Comparison of ENCODE assay signal across 9 cellular contexts in genomic region chr22:41181349-41182241, GRCh38. TPM values are rescaled to one million over a fixed set of nuclear protein-coding genes. Genes with fewer than 3 reads are reported as not detected.
DNase-seq lines count a peak whose midpoint lies in the region; ATAC-seq, FAIRE-seq and TF ChIP-seq lines count a peak whose summit lies in the region.
"Had no signal": no experiment of that assay in that cellular context is flagged by ENCODE, and none has a peak within 500 bp of the region (broad histone marks: within the 10 kb centered on the region; RNA-seq: fewer than 3 reads in every experiment).

No MANE protein-coding gene starts in this region.

- H3K4me3 ChIP-seq in SK-N-SH (ENCODE audit: low read depth in 2 of 2, low read length in 1 of 2) (no peak overlapping the region), small intestine (ENCODE audit: low read depth in 1 of 2, low read length in 2 of 2) (no peak overlapping the region)

- 96% methylated on average over 12 of the region's 15 CpGs for WGBS in SK-N-SH (ENCODE audit: low lambda C conversion rate)
- 41 to 76% (median 62%) methylated on average over 15 of the region's 15 CpGs for WGBS in small intestine, 3 donors

- no peak overlapping the region for H3K9ac ChIP-seq in SK-N-SH

- no peak for TF ChIP-seq RAD21 in SK-N-SH (IDR thresholded peaks at IDR 0.05; ENCODE audit: low read length)

- H2AFZ ChIP-seq in SK-N-SH (ENCODE audit: low read depth) = no peak overlapping the region

- H3K9me3 ChIP-seq in SK-N-SH (no peaks in the 10 kb centered on the region), small intestine (ENCODE audit: control insufficient read depth, low read depth) (no peaks in the 10 kb centered on the region)

- TF ChIP-seq CTCF in SK-N-SH (IDR thresholded peaks at IDR 0.05) (no peak), foreskin keratinocyte (conservative IDR thresholded peaks at IDR 0.05) (no peak)

- DNase-seq in SK-N-SH (no peak), SKM-1 (lab: John Stamatoyannopoulos, UW; ENCODE audit: unreplicated experiment) (peak; percentile 61), foreskin keratinocyte (peak; percentile 57 to 79), small intestine (peak; percentile 78), NCI-H524 (lab: John Stamatoyannopoulos, UW) (no peak)
- DNase-seq: NCI-H2107 had no signal

- H3K27ac ChIP-seq in SK-N-SH (ENCODE audit: low read depth in 2 of 2, low read length in 1 of 2) (no peak overlapping the region), foreskin keratinocyte (no peak overlapping the region), small intestine (ENCODE audit: low read depth in 1 of 2, low read length in 1 of 2) (peak overlapping the region; percentile 16 to 51)

- H3F3A ChIP-seq in SK-N-SH (replicated peaks; ENCODE audit: insufficient read depth) = peaks cover 2% of the 10 kb centered on the region

- no peak for TF ChIP-seq EP300 in SK-N-SH (IDR thresholded peaks at IDR 0.05; ENCODE audit: borderline replicate concordance in 1 of 2, low read depth in 1 of 2, low read length in 1 of 2)

- H3K79me2 ChIP-seq in SK-N-SH (ENCODE audit: insufficient read depth) = no peaks in the 10 kb centered on the region

- CTCF ChIA-PET in SK-N-SH (lab: Yijun Ruan, JAX) = interaction anchor here (0.8 to 1.3 kb wide), 2 partner anchors 9 to 336 kb away, joined by 3 read pairs; no protein-coding TSS in a partner anchor

- POLR2A ChIA-PET in SK-N-SH (lab: Yijun Ruan, JAX) = no interaction called here

- no peak for FAIRE-seq in small intestine (lab: Jason Lieb, UNC)

- H3K36me3 ChIP-seq in SK-N-SH (replicated peaks in 1 of 2; ENCODE audit: control insufficient read depth in 1 of 2, insufficient read depth in 2 of 2, low read length in 1 of 2) (peaks cover 4 to 24% of the 10 kb centered on the region in 2 experiments), small intestine (ENCODE audit: control insufficient read depth in 2 of 2, insufficient read depth in 2 of 2, low read length in 2 of 2) (peaks cover 7 to 20% of the 10 kb centered on the region in 2 donors)

- no peak overlapping the region for H3K4me2 ChIP-seq in SK-N-SH

- H3K4me1 ChIP-seq in SK-N-SH (ENCODE audit: control insufficient read depth in 1 of 2, insufficient read depth in 2 of 2, low read depth in 1 of 2, low read length in 1 of 2) (no peaks in the 10 kb centered on the region; a peak in 1 of 4 replicates), foreskin keratinocyte (peaks cover 9% of the 10 kb centered on the region), small intestine (ENCODE audit: control insufficient read depth in 2 of 2, insufficient read depth in 1 of 2, low read depth in 1 of 2, low read length in 1 of 2) (peaks cover 0 to 2% of the 10 kb centered on the region in 2 donors)

- ATAC-seq in SK-N-SH treated with all-trans-retinoic acid at 6 μM for 48 hours = peak; percentile 19; the same call in 1 of the 3 replicates
- peak; percentile 70 for ATAC-seq in foreskin keratinocyte
- no peak for ATAC-seq in HG03139 (IDR thresholded peaks at IDR 0.05; ENCODE audit: unreplicated experiment)
- ATAC-seq in HG03442 (IDR thresholded peaks at IDR 0.05; ENCODE audit: unreplicated experiment) = no peak

- no peaks in the 10 kb centered on the region for H3K9me2 ChIP-seq in SK-N-SH

- H4K20me1 ChIP-seq in SK-N-SH (ENCODE audit: insufficient read depth) = no peaks in the 10 kb centered on the region

- H3K27me3 ChIP-seq in SK-N-SH (ENCODE audit: insufficient read depth) (no peaks in the 10 kb centered on the region), foreskin keratinocyte (no peaks in the 10 kb centered on the region), small intestine (ENCODE audit: control insufficient read depth in 2 of 2, insufficient read depth in 2 of 2, low read length in 2 of 2) (no peaks in the 10 kb centered on the region)

TF ChIP-seq in SK-N-SH treated with all-trans-retinoic acid at 6 μM for 48 hours, 23 proteins besides CTCF, POLR2A, EP300 and RAD21 (continues in another document):
- TF ChIP-seq ZC3H10 (CRISPR knock-in tag; IDR thresholded peaks at IDR 0.05) = no peak
- no peak for TF ChIP-seq ARNTL (CRISPR knock-in tag; IDR thresholded peaks at IDR 0.05; ENCODE audit: borderline replicate concordance, low read depth)
- no peak for TF ChIP-seq OSR1 (CRISPR knock-in tag; IDR thresholded peaks at IDR 0.05)
- TF ChIP-seq ISL1 (CRISPR knock-in tag; IDR thresholded peaks at IDR 0.05) = no peak
- no peak for TF ChIP-seq ZNF8 (CRISPR knock-in tag; IDR thresholded peaks at IDR 0.05)
- no peak for TF ChIP-seq ZNF70 (CRISPR knock-in tag; IDR thresholded peaks at IDR 0.05)
- TF ChIP-seq, protein P1, sequence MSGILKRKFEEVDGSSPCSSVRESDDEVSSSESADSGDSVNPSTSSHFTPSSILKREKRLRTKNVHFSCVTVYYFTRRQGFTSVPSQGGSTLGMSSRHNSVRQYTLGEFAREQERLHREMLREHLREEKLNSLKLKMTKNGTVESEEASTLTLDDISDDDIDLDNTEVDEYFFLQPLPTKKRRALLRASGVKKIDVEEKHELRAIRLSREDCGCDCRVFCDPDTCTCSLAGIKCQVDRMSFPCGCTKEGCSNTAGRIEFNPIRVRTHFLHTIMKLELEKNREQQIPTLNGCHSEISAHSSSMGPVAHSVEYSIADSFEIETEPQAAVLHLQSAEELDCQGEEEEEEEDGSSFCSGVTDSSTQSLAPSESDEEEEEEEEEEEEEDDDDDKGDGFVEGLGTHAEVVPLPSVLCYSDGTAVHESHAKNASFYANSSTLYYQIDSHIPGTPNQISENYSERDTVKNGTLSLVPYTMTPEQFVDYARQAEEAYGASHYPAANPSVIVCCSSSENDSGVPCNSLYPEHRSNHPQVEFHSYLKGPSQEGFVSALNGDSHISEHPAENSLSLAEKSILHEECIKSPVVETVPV (CRISPR knock-in tag; IDR thresholded peaks at IDR 0.05) = no peak
- no peak for TF ChIP-seq ZFP3 (CRISPR knock-in tag; IDR thresholded peaks at IDR 0.05)
- no peak for TF ChIP-seq CSDC2 (CRISPR knock-in tag; IDR thresholded peaks at IDR 0.05)
- TF ChIP-seq, protein P2, sequence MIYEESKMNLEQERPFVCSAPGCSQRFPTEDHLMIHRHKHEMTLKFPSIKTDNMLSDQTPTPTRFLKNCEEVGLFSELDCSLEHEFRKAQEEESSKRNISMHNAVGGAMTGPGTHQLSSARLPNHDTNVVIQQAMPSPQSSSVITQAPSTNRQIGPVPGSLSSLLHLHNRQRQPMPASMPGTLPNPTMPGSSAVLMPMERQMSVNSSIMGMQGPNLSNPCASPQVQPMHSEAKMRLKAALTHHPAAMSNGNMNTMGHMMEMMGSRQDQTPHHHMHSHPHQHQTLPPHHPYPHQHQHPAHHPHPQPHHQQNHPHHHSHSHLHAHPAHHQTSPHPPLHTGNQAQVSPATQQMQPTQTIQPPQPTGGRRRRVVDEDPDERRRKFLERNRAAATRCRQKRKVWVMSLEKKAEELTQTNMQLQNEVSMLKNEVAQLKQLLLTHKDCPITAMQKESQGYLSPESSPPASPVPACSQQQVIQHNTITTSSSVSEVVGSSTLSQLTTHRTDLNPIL (CRISPR knock-in tag; IDR thresholded peaks at IDR 0.05; ENCODE audit: low read depth) = no peak
- no peak for TF ChIP-seq RARB (CRISPR knock-in tag; IDR thresholded peaks at IDR 0.05)

TF ChIP-seq in SK-N-SH, 30 proteins besides CTCF, POLR2A, EP300 and RAD21 (continues in another document):
- TF ChIP-seq IRF3 (IDR thresholded peaks at IDR 0.05; ENCODE audit: low read depth, low read length) (no peak), REST (IDR thresholded peaks at IDR 0.05; ENCODE audit: low read depth, low read length) (no peak), NRF1 (IDR thresholded peaks at IDR 0.05; ENCODE audit: low read depth, low read length) (no peak), POLR2AphosphoS5 (IDR thresholded peaks at IDR 0.05; ENCODE audit: low read depth, low read length) (no peak)

RNA-seq across cellular contexts. Expression of gene L3MBTL2, which starts 23.5 kb away (rescaled TPM):
- polyA plus RNA-seq in SK-N-SH (2012; rRNA removed) (11.8 and 13.3 TPM in 2 replicates), foreskin keratinocyte (14.1 and 15.1 TPM in 2 replicates), small intestine (10 to 100 TPM; 10.1 to 15.8 (median 11.1) TPM)
- polyA plus RNA-seq in SK-N-SH (2012; cell fraction: cytosol; rRNA removed) = 9.0 and 9.7 TPM in 2 replicates
- 17.0 and 21.0 TPM in 2 replicates for polyA plus RNA-seq in SK-N-SH (2012; cell fraction: nucleus; rRNA removed)
- total RNA-seq in foreskin keratinocyte = 20.6 and 21.2 TPM in 2 replicates

RNA-seq across cellular contexts. Expression of gene CHADL, which starts 59.1 kb away (rescaled TPM):
- 0.03 and 0.08 TPM in 2 replicates for polyA plus RNA-seq in SK-N-SH (2012; rRNA removed)
- 0.01 and 0.08 TPM in 2 replicates for polyA plus RNA-seq in SK-N-SH (2012; cell fraction: cytosol; rRNA removed)
- 0.69 and 0.72 TPM in 2 replicates for polyA plus RNA-seq in SK-N-SH (2012; cell fraction: nucleus; rRNA removed)
- 0.82 and 0.99 TPM in 2 replicates for total RNA-seq in foreskin keratinocyte
- 0.96 and 1.1 TPM in 2 replicates for polyA plus RNA-seq in foreskin keratinocyte
- 1 to 10 TPM in 1 of 3 donors, under 1 TPM in 1, not detected in 1; 0.54 to 2.3 TPM for polyA plus RNA-seq in small intestine

Comparison
In these comparisons a context has a peak if more than half of its experiments do, and no peak if none do; other contexts are left out.
1. ATAC-seq: peak in SK-N-SH treated with all-trans-retinoic acid at 6 μM for 48 hours (single experiment) and foreskin keratinocyte (single experiment); none in HG03139 (single experiment) and HG03442 (single experiment).
2. DNase-seq: peak in SKM-1 (single experiment), foreskin keratinocyte (2 of 2) and small intestine (single experiment); none in SK-N-SH (single experiment) and NCI-H524 (0 of 2).
3. H3K27ac ChIP-seq: peak in small intestine (2 of 2); none in SK-N-SH (0 of 2) and foreskin keratinocyte (single experiment).